Comparison of ENCODE assay signal across 11 cellular contexts in genomic region chr14:52351191-52351560, GRCh38. TPM values are rescaled to one million over a fixed set of nuclear protein-coding genes. Genes with fewer than 3 reads are reported as not detected.
DNase-seq lines count a peak whose midpoint lies in the region; ATAC-seq and TF ChIP-seq lines count a peak whose summit lies in the region.
"Had no signal": no experiment of that assay in that cellular context is flagged by ENCODE, and none has a peak within 500 bp of the region (broad histone marks: within the 10 kb centered on the region; RNA-seq: fewer than 3 reads in every experiment).

No MANE protein-coding gene starts in this region.

- no peak overlapping the region for H3K4me3 ChIP-seq in lower lobe of right lung
- H3K4me3 ChIP-seq in tibial nerve: no peak overlapping the region

- H3K9me3 Mint-ChIP-seq in activated naive CD4-positive, alpha-beta T cell treated with anti-CD3 and anti-CD28 coated beads, Interleukin-2, amount 10 ng/mL, durations not matched to agents 7 days and 5 days: peaks cover 25% of the 10 kb centered on the region
- peaks cover 0 to 4% of the 10 kb centered on the region in 2 donors for H3K9me3 Mint-ChIP-seq in activated naive CD4-positive, alpha-beta T cell treated with anti-CD3 and anti-CD28 coated beads, Interleukin-2, amount 50 U/mL, for 72 hours

- peaks cover 9% of the 10 kb centered on the region for H3K27me3 Mint-ChIP-seq in activated naive CD4-positive, alpha-beta T cell treated with anti-CD3 and anti-CD28 coated beads, Interleukin-2, amount 10 ng/mL, durations not matched to agents 7 days and 5 days

- TF ChIP-seq CTCF in lower lobe of right lung (IDR thresholded peaks at IDR 0.05): no peak
- TF ChIP-seq CTCF in tibial nerve (IDR thresholded peaks at IDR 0.05): no peak

- H3K27ac Mint-ChIP-seq in activated naive CD4-positive, alpha-beta T cell treated with anti-CD3 and anti-CD28 coated beads, Interleukin-2, amount 10 ng/mL, durations not matched to agents 7 days and 5 days: peak overlapping the region; percentile 99
- H3K27ac Mint-ChIP-seq in activated naive CD4-positive, alpha-beta T cell treated with anti-CD3 and anti-CD28 coated beads, Interleukin-2, amount 50 U/mL, for 72 hours: peak overlapping the region in 1 of 2 donors; percentile 77

- H3K9me3 ChIP-seq in lower lobe of right lung: no peaks in the 10 kb centered on the region
- H3K9me3 ChIP-seq in tibial nerve: no peaks in the 10 kb centered on the region
- H3K9me3 ChIP-seq: BE2C had no signal

- H3K36me3 ChIP-seq in lower lobe of right lung (no peaks in the 10 kb centered on the region), tibial nerve (no peaks in the 10 kb centered on the region)
- H3K36me3 ChIP-seq: BE2C had no signal

- H3K27ac ChIP-seq in lower lobe of right lung (no peak overlapping the region), tibial nerve (peak overlapping the region in 3 of 4 donors; percentile 8 to 79 (median 55))

- H3K4me1 ChIP-seq in lower lobe of right lung: peaks cover 18% of the 10 kb centered on the region
- H3K4me1 ChIP-seq in tibial nerve: peaks cover 0 to 26% (median 6%) of the 10 kb centered on the region in 4 donors

- CTCF ChIA-PET in activated naive CD4-positive, alpha-beta T cell treated with anti-CD3 and anti-CD28 coated beads, Interleukin-2, amount 10 ng/mL, durations not matched to agents 7 days and 5 days (lab: Charles Lee): interaction anchor here (0.8 to 2.3 kb wide), 8 partner anchors 13 to 68 kb away, joined by 3 to 8 read pairs (median 4); no protein-coding TSS in a partner anchor

- H3K4me3 Mint-ChIP-seq in activated naive CD4-positive, alpha-beta T cell treated with anti-CD3 and anti-CD28 coated beads, Interleukin-2, amount 10 ng/mL, durations not matched to agents 7 days and 5 days: peak overlapping the region; percentile 79

- DNase-seq in activated naive CD4-positive, alpha-beta T cell treated with anti-CD3 and anti-CD28 coated beads, Interleukin-2, amount 10 ng/mL, durations not matched to agents 7 days and 5 days: no peak
- no peak for DNase-seq in activated naive CD4-positive, alpha-beta T cell treated with anti-CD3 and anti-CD28 coated beads, Interleukin-2, amount 50 U/mL, for 72 hours (ENCODE audit: low spot score in 2 of 2)
- DNase-seq in astrocyte of the hippocampus (ENCODE audit: low read depth, low spot score): peak; percentile 85
- DNase-seq in lower lobe of right lung: no peak
- no peak for DNase-seq in tibial nerve (ENCODE audit: low spot score in 2 of 2)
- no peak for DNase-seq in DMS53 treated with DMSO at 0.1 percent for 48 hours (lab: John Stamatoyannopoulos, UW; ENCODE audit: unreplicated experiment)
- DNase-seq: NCI-H526; stimulated activated CD4-positive, alpha-beta T cell treated with anti-CD3 and anti-CD28 coated beads, Interleukin-1b, Interleukin-23, amount 100 ng/mL, for 48 hours had no signal

- H3K27me3 ChIP-seq in lower lobe of right lung (ENCODE audit: low read depth): no peaks in the 10 kb centered on the region
- H3K27me3 ChIP-seq in tibial nerve: no peaks in the 10 kb centered on the region
- H3K27me3 ChIP-seq: BE2C had no signal

- TF ChIP-seq EP300 in tibial nerve (IDR thresholded peaks at IDR 0.05): no peak

- intact Hi-C loops in lower lobe of right lung (cut with DNase I): no loop called here

- peaks cover 78% of the 10 kb centered on the region for H3K4me1 Mint-ChIP-seq in activated naive CD4-positive, alpha-beta T cell treated with anti-CD3 and anti-CD28 coated beads, Interleukin-2, amount 10 ng/mL, durations not matched to agents 7 days and 5 days

- no peak for ATAC-seq in activated naive CD4-positive, alpha-beta T cell treated with anti-CD3 and anti-CD28 coated beads, Interleukin-2, amount 50 U/mL, for 72 hours
- ATAC-seq in lower lobe of right lung: peak; percentile 5 to 37
- no peak for ATAC-seq in HG03442 (IDR thresholded peaks at IDR 0.05; ENCODE audit: unreplicated experiment)
- no peak for ATAC-seq in HG03432 (IDR thresholded peaks at IDR 0.05; ENCODE audit: unreplicated experiment)

- peaks cover 52% of the 10 kb centered on the region for H3K36me3 Mint-ChIP-seq in activated naive CD4-positive, alpha-beta T cell treated with anti-CD3 and anti-CD28 coated beads, Interleukin-2, amount 10 ng/mL, durations not matched to agents 7 days and 5 days
- peaks cover 5 to 6% of the 10 kb centered on the region in 2 donors for H3K36me3 Mint-ChIP-seq in activated naive CD4-positive, alpha-beta T cell treated with anti-CD3 and anti-CD28 coated beads, Interleukin-2, amount 50 U/mL, for 72 hours

- 35 to 41% methylated on average over 5 of the region's 5 CpGs for WGBS in tibial nerve, 2 donors

- no peak for TF ChIP-seq POLR2A in tibial nerve (IDR thresholded peaks at IDR 0.05)

RNA-seq across cellular contexts. Expression of gene PTGER2, which starts 37.1 kb away (rescaled TPM):
- 1 to 10 TPM; 1.2 to 2.5 TPM for total RNA-seq in activated naive CD4-positive, alpha-beta T cell treated with anti-CD3 and anti-CD28 coated beads, Interleukin-2, amount 50 U/mL, for 72 hours
- total RNA-seq in lower lobe of right lung (6.2 TPM), tibial nerve (10 to 100 TPM in 1 of 4 donors, 1 to 10 TPM in 3; 2.1 to 14.4 (median 4.0) TPM)

Comparison
In these comparisons a context has a peak if more than half of its experiments do, and no peak if none do; other contexts are left out.
1. ATAC-seq: peak in lower lobe of right lung (2 of 2); none in activated naive CD4-positive, alpha-beta T cell treated with anti-CD3 and anti-CD28 coated beads, Interleukin-2, amount 50 U/mL, for 72 hours (0 of 2), HG03442 (single experiment) and HG03432 (single experiment).